1 cellular context compared by ENCODE assay signal in genomic region chr6:109382576-109383437, GRCh38.
TF ChIP-seq lines count a peak whose summit lies in the region.

No MANE protein-coding gene starts in this region.

TF ChIP-seq in HepG2, 621 proteins besides CTCF, POLR2A, EP300 and RAD21 (continued from another document):
- TF ChIP-seq KDM2A (CRISPR knock-in tag; IDR thresholded peaks at IDR 0.05; ENCODE audit: borderline replicate concordance, low read depth) (peak; percentile 63), ASH2L (IDR thresholded peaks at IDR 0.05; ENCODE audit: insufficient read length, low read depth, low read length) (peak; percentile 91), RFX1 (IDR thresholded peaks at IDR 0.05) (no peak), MBNL3 (CRISPR knock-in tag; conservative IDR thresholded peaks at IDR 0.05) (no peak), NFIB (CRISPR knock-in tag; IDR thresholded peaks at IDR 0.05; ENCODE audit: borderline replicate concordance) (no peak), ARID2 (CRISPR knock-in tag; IDR thresholded peaks at IDR 0.05; ENCODE audit: borderline replicate concordance) (peak; percentile 97; the same call in 1 of the 2 replicates), POGZ (CRISPR knock-in tag; IDR thresholded peaks at IDR 0.05) (peak; percentile 11; the same call in 1 of the 2 replicates), YEATS4 (CRISPR knock-in tag; IDR thresholded peaks at IDR 0.05; ENCODE audit: borderline replicate concordance) (peak; percentile 69), ZNF138 (CRISPR knock-in tag; IDR thresholded peaks at IDR 0.05; ENCODE audit: low read depth) (no peak), ZNF564 (CRISPR knock-in tag; IDR thresholded peaks at IDR 0.05) (peak; percentile 65; the same call in 1 of the 2 replicates), ZNF337 (CRISPR knock-in tag; IDR thresholded peaks at IDR 0.05; ENCODE audit: borderline replicate concordance, low read depth) (no peak), KLF6 (CRISPR knock-in tag; IDR thresholded peaks at IDR 0.05) (peak; percentile 36; the same call in 1 of the 2 replicates), MAZ (IDR thresholded peaks at IDR 0.05; ENCODE audit: borderline replicate concordance, low read depth, low read length) (no peak; the same call in 1 of the 2 replicates), MAZ (CRISPR knock-in tag; IDR thresholded peaks at IDR 0.05; ENCODE audit: low read depth) (peak; percentile 80; the same call in 1 of the 2 replicates), KDM4B (CRISPR knock-in tag; IDR thresholded peaks at IDR 0.05) (no peak), ZNF510 (CRISPR knock-in tag; IDR thresholded peaks at IDR 0.05; ENCODE audit: low read depth) (no peak), SP1 (IDR thresholded peaks at IDR 0.05) (no peak), SP1 (CRISPR knock-in tag; IDR thresholded peaks at IDR 0.05) (0 out of 2 replicates have a peak, but pooled peaks have one; percentile 2), PHB2 (IDR thresholded peaks at IDR 0.05; ENCODE audit: partially characterized antibody) (no peak), GTF2F1 (IDR thresholded peaks at IDR 0.05; ENCODE audit: low read length) (0 out of 2 replicates have a peak, but pooled peaks have one; percentile 11), ZNF136 (CRISPR knock-in tag; IDR thresholded peaks at IDR 0.05; ENCODE audit: low read depth) (peak; percentile 64), CHD4 (IDR thresholded peaks at IDR 0.05; ENCODE audit: borderline replicate concordance, low read length) (0 out of 2 replicates have a peak, but pooled peaks have one; percentile 7), GFI1 (CRISPR knock-in tag; IDR thresholded peaks at IDR 0.05; ENCODE audit: borderline replicate concordance) (0 out of 2 replicates have a peak, but pooled peaks have one; percentile 31), ZNF414 (CRISPR knock-in tag; IDR thresholded peaks at IDR 0.05) (peak; percentile 89), ZNF776 (CRISPR knock-in tag; IDR thresholded peaks at IDR 0.05) (no peak)
- TF ChIP-seq, protein P1, sequence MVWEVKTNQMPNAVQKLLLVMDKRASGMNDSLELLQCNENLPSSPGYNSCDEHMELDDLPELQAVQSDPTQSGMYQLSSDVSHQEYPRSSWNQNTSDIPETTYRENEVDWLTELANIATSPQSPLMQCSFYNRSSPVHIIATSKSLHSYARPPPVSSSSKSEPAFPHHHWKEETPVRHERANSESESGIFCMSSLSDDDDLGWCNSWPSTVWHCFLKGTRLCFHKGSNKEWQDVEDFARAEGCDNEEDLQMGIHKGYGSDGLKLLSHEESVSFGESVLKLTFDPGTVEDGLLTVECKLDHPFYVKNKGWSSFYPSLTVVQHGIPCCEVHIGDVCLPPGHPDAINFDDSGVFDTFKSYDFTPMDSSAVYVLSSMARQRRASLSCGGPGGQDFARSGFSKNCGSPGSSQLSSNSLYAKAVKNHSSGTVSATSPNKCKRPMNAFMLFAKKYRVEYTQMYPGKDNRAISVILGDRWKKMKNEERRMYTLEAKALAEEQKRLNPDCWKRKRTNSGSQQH (CRISPR knock-in tag; IDR thresholded peaks at IDR 0.05; ENCODE audit: low read depth): peak; percentile 13; the same call in 1 of the 2 replicates
- TF ChIP-seq, protein P2, sequence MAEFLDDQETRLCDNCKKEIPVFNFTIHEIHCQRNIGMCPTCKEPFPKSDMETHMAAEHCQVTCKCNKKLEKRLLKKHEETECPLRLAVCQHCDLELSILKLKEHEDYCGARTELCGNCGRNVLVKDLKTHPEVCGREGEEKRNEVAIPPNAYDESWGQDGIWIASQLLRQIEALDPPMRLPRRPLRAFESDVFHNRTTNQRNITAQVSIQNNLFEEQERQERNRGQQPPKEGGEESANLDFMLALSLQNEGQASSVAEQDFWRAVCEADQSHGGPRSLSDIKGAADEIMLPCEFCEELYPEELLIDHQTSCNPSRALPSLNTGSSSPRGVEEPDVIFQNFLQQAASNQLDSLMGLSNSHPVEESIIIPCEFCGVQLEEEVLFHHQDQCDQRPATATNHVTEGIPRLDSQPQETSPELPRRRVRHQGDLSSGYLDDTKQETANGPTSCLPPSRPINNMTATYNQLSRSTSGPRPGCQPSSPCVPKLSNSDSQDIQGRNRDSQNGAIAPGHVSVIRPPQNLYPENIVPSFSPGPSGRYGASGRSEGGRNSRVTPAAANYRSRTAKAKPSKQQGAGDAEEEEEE (CRISPR knock-in tag; IDR thresholded peaks at IDR 0.05; ENCODE audit: borderline replicate concordance): 0 out of 2 replicates have a peak, but pooled peaks have one; percentile 35
- TF ChIP-seq, protein P3, sequence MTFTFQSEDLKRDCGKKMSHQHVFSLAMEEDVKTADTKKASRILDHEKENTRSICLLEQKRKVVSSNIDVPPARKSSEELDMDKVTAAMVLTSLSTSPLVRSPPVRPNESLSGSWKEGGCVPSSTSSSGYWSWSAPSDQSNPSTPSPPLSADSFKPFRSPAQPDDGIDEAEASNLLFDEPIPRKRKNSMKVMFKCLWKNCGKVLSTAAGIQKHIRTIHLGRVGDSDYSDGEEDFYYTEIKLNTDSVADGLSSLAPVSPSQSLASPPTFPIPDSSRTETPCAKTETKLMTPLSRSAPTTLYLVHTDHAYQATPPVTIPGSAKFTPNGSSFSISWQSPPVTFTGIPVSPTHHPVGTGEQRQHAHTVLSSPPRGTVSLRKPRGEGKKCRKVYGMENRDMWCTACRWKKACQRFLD (CRISPR knock-in tag; IDR thresholded peaks at IDR 0.05; ENCODE audit: borderline replicate concordance): 0 out of 2 replicates have a peak, but pooled peaks have one; percentile 46
- TF ChIP-seq, protein P4, sequence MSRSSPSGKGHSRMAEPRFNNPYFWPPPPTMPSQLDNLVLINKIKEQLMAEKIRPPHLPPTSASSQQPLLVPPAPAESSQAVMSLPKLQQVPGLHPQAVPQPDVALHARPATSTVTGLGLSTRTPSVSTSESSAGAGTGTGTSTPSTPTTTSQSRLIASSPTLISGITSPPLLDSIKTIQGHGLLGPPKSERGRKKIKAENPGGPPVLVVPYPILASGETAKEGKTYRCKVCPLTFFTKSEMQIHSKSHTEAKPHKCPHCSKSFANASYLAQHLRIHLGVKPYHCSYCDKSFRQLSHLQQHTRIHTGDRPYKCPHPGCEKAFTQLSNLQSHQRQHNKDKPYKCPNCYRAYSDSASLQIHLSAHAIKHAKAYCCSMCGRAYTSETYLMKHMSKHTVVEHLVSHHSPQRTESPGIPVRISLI (CRISPR knock-in tag; IDR thresholded peaks at IDR 0.05; ENCODE audit: borderline replicate concordance): peak; percentile 30; the same call in 1 of the 2 replicates
TF ChIP-seq in HepG2: peak in this region for 168.
